In genomic region chr7:102221961-102222360, GRCh38 we compare ENCODE assay signal across 27 cellular contexts.
"Had no signal": no experiment of that assay in that cellular context is flagged by ENCODE, and none has a peak within 500 bp of the region (broad histone marks: within the 10 kb centered on the region; RNA-seq: fewer than 3 reads in every experiment).

No MANE protein-coding gene starts in this region.

- H3K9me3 Mint-ChIP-seq: activated naive CD4-positive, alpha-beta T cell treated with anti-CD3 and anti-CD28 coated beads for 36 hours; activated naive CD8-positive, alpha-beta T cell treated with anti-CD3 and anti-CD28 coated beads, Interleukin-2, amount 10 ng/mL, durations not matched to agents 7 days and 5 days; activated T-helper 1 cell treated with anti-CD3 and anti-CD28 coated beads, Interleukin-12 subunit alpha, Interleukin-12 subunit beta, Interleukin-2, Interleukin-4 antibody, amounts not matched to agents 30 ng/mL and 10 ng/mL and 1 ng/mL, durations not matched to agents 14 hours and 24 hours and 36 hours; effector memory CD8-positive, alpha-beta T cell; natural killer cell; stimulated activated memory B cell treated with anti-CD40 and anti-IgM and Interleukin-4, amounts not matched to agents 10 μg/mL and 1 μg/mL and 100 μg/mL, for 72 hours; stimulated activated naive CD8-positive, alpha-beta T cell treated with anti-CD3 and anti-CD28 coated beads, Interleukin-15, amount 100 ng/mL, for 72 hours; type B pancreatic cell had no signal

- H3K4me1 ChIP-seq: ascending aorta, gastroesophageal sphincter, vagina had no signal

- H3K4me3 ChIP-seq: ascending aorta, gastroesophageal sphincter, vagina had no signal

- H3K36me3 ChIP-seq: ascending aorta, brain microvascular endothelial cell, vagina had no signal

- ATAC-seq: effector memory CD8-positive, alpha-beta T cell; gastroesophageal sphincter; left colon; natural killer cell; sciatic nerve; stimulated activated memory B cell treated with anti-CD40 and anti-IgM and Interleukin-4, amounts not matched to agents 10 μg/mL and 1 μg/mL and 100 μg/mL, for 72 hours; stimulated activated naive CD8-positive, alpha-beta T cell treated with anti-CD3 and anti-CD28 coated beads, Interleukin-15, amount 100 ng/mL, for 72 hours had no signal

- FAIRE-seq: kidney, small intestine had no signal

- H3K4me1 Mint-ChIP-seq: stimulated activated naive CD8-positive, alpha-beta T cell treated with anti-CD3 and anti-CD28 coated beads, Interleukin-15, amount 100 ng/mL, for 72 hours had no signal

- H3K27ac Mint-ChIP-seq: activated naive CD4-positive, alpha-beta T cell treated with anti-CD3 and anti-CD28 coated beads for 36 hours; activated naive CD8-positive, alpha-beta T cell treated with anti-CD3 and anti-CD28 coated beads, Interleukin-2, amount 10 ng/mL, durations not matched to agents 7 days and 5 days; activated T-helper 1 cell treated with anti-CD3 and anti-CD28 coated beads, Interleukin-12 subunit alpha, Interleukin-12 subunit beta, Interleukin-2, Interleukin-4 antibody, amounts not matched to agents 30 ng/mL and 10 ng/mL and 1 ng/mL, durations not matched to agents 14 hours and 24 hours and 36 hours; effector memory CD8-positive, alpha-beta T cell; natural killer cell; stimulated activated memory B cell treated with anti-CD40 and anti-IgM and Interleukin-4, amounts not matched to agents 10 μg/mL and 1 μg/mL and 100 μg/mL, for 72 hours; stimulated activated naive CD8-positive, alpha-beta T cell treated with anti-CD3 and anti-CD28 coated beads, Interleukin-15, amount 100 ng/mL, for 72 hours; type B pancreatic cell had no signal

- H3K4me3 Mint-ChIP-seq: activated naive CD4-positive, alpha-beta T cell treated with anti-CD3 and anti-CD28 coated beads for 36 hours; activated naive CD8-positive, alpha-beta T cell treated with anti-CD3 and anti-CD28 coated beads, Interleukin-2, amount 10 ng/mL, durations not matched to agents 7 days and 5 days; activated T-helper 1 cell treated with anti-CD3 and anti-CD28 coated beads, Interleukin-12 subunit alpha, Interleukin-12 subunit beta, Interleukin-2, Interleukin-4 antibody, amounts not matched to agents 30 ng/mL and 10 ng/mL and 1 ng/mL, durations not matched to agents 14 hours and 24 hours and 36 hours; effector memory CD8-positive, alpha-beta T cell; natural killer cell; stimulated activated memory B cell treated with anti-CD40 and anti-IgM and Interleukin-4, amounts not matched to agents 10 μg/mL and 1 μg/mL and 100 μg/mL, for 72 hours; stimulated activated naive CD8-positive, alpha-beta T cell treated with anti-CD3 and anti-CD28 coated beads, Interleukin-15, amount 100 ng/mL, for 72 hours; type B pancreatic cell had no signal

- H3K27ac ChIP-seq: ascending aorta, gastroesophageal sphincter, vagina had no signal

- H3K36me3 Mint-ChIP-seq: activated naive CD8-positive, alpha-beta T cell treated with anti-CD3 and anti-CD28 coated beads, Interleukin-2, amount 10 ng/mL, durations not matched to agents 7 days and 5 days; natural killer cell; type B pancreatic cell had no signal

- H3K27me3 ChIP-seq: ascending aorta, brain microvascular endothelial cell, gastroesophageal sphincter, vagina had no signal

- DNase-seq: activated CD4-positive, alpha-beta T cell treated with anti-CD3 and anti-CD28 coated beads for 4 hours; activated CD4-positive, alpha-beta T cell treated with anti-CD3 and anti-CD28 coated beads, Interleukin-2, amount 50 U/mL, for 4 hours; activated CD8-positive, alpha-beta memory T cell treated with anti-CD3 and anti-CD28 coated beads for 24 hours; activated effector memory CD4-positive, alpha-beta T cell treated with anti-CD3 and anti-CD28 coated beads, Interleukin-2, amount 50 U/mL, for 16 hours; activated naive CD4-positive, alpha-beta T cell treated with anti-CD3 and anti-CD28 coated beads for 36 hours; activated naive CD8-positive, alpha-beta T cell treated with anti-CD3 and anti-CD28 coated beads, Interleukin-2, amount 10 ng/mL, durations not matched to agents 7 days and 5 days; cortex of kidney; effector memory CD8-positive, alpha-beta T cell; hippocampal formation; kidney; left colon; midbrain; natural killer cell; small intestine; stimulated activated CD4-positive, alpha-beta T cell treated with anti-CD3 and anti-CD28 coated beads, Interleukin-1b, Interleukin-23, amount 100 ng/mL, for 48 hours; stimulated activated CD4-positive, alpha-beta T cell treated with anti-CD3 and anti-CD28 coated beads, Interleukin-4, amount 100 ng/mL, for 4 hours; stimulated activated CD8-positive, alpha-beta memory T cell treated with anti-CD3 and anti-CD28 coated beads, Interleukin-4, amount 100 ng/mL, for 48 hours; stimulated activated naive CD8-positive, alpha-beta T cell treated with anti-CD3 and anti-CD28 coated beads, Interleukin-15, amount 100 ng/mL, for 72 hours; substantia nigra had no signal

- H3K9me3 ChIP-seq: ascending aorta, gastroesophageal sphincter, vagina had no signal

- H3K27me3 Mint-ChIP-seq: activated naive CD8-positive, alpha-beta T cell treated with anti-CD3 and anti-CD28 coated beads, Interleukin-2, amount 10 ng/mL, durations not matched to agents 7 days and 5 days; effector memory CD8-positive, alpha-beta T cell; stimulated activated memory B cell treated with anti-CD40 and anti-IgM and Interleukin-4, amounts not matched to agents 10 μg/mL and 1 μg/mL and 100 μg/mL, for 72 hours; stimulated activated naive CD8-positive, alpha-beta T cell treated with anti-CD3 and anti-CD28 coated beads, Interleukin-15, amount 100 ng/mL, for 72 hours; type B pancreatic cell had no signal
